ENCODE assay signal across 10 cellular contexts in genomic region chr18:74990563-74991081, GRCh38.
A peak's percentile ranks its signal among the peaks of the same experiment; 100 is the strongest.
DNase-seq lines count a peak whose midpoint lies in the region; ATAC-seq, FAIRE-seq and TF ChIP-seq lines count a peak whose summit lies in the region.
"Had no signal": no experiment of that assay in that cellular context is flagged by ENCODE, and none has a peak within 500 bp of the region (broad histone marks: within the 10 kb centered on the region; RNA-seq: fewer than 3 reads in every experiment).

No MANE protein-coding gene starts in this region.

- no peak overlapping the region for H3K4me3 Mint-ChIP-seq in activated B cell treated with CpG ODN at 0.5 μM for 24 hours
- no peak overlapping the region for H3K4me3 Mint-ChIP-seq in natural killer cell

- TF ChIP-seq CTCF in activated B cell treated with CpG ODN at 0.5 μM for 24 hours (IDR thresholded peaks at IDR 0.05) = no peak
- TF ChIP-seq CTCF in natural killer cell (IDR thresholded peaks at IDR 0.05) = no peak

- POLR2A ChIA-PET in activated B cell treated with CpG ODN at 0.5 μM for 24 hours (lab: Charles Lee) = no interaction called here

- ATAC-seq in activated B cell treated with CpG ODN at 0.5 μM for 24 hours (ENCODE audit: low read depth) (no peak), natural killer cell (no peak), HG02763 (IDR thresholded peaks at IDR 0.05; ENCODE audit: unreplicated experiment) (no peak)

- no peaks in the 10 kb centered on the region for H3K9me3 Mint-ChIP-seq in activated B cell treated with CpG ODN at 0.5 μM for 24 hours
- H3K9me3 Mint-ChIP-seq in natural killer cell = no peaks in the 10 kb centered on the region

- H3K4me1 Mint-ChIP-seq in activated B cell treated with CpG ODN at 0.5 μM for 24 hours (peaks cover 23% of the 10 kb centered on the region), natural killer cell (peaks cover 48 to 63% of the 10 kb centered on the region in 2 donors)

- intact Hi-C loops in activated B cell treated with CpG ODN at 0.5 μM for 24 hours (cut with micrococcal nuclease) = no loop called here
- intact Hi-C loops in natural killer cell (cut with micrococcal nuclease) = no loop called here

- CTCF ChIA-PET in activated B cell treated with CpG ODN at 0.5 μM for 24 hours (lab: Charles Lee) = no interaction called here

- H3K27ac Mint-ChIP-seq in activated B cell treated with CpG ODN at 0.5 μM for 24 hours (peak overlapping the region; percentile 12), natural killer cell (peak overlapping the region; percentile 5 to 69)

- no peak for TF ChIP-seq POLR2A in H54 (IDR thresholded peaks at IDR 0.05; ENCODE audit: low read depth, low read length)

- H3K36me3 Mint-ChIP-seq in activated B cell treated with CpG ODN at 0.5 μM for 24 hours (ENCODE audit: low read depth) (no peaks in the 10 kb centered on the region), natural killer cell (no peaks in the 10 kb centered on the region)

- FAIRE-seq in H54 (lab: Jason Lieb, UNC) = no peak
- FAIRE-seq: A204.1 had no signal

- DNase-seq in NCI-H748 (lab: John Stamatoyannopoulos, UW; ENCODE audit: unreplicated experiment) = peak; percentile 42
- no peak for DNase-seq in NCI-H748 treated with DMSO at 0.1 percent for 48 hours (lab: John Stamatoyannopoulos, UW)
- DNase-seq in NCI-H1436 treated with DMSO at 0.1 percent for 48 hours (lab: John Stamatoyannopoulos, UW) = peak; percentile 20
- no peak for DNase-seq in activated B cell treated with CpG ODN at 0.5 μM for 24 hours
- no peak for DNase-seq in natural killer cell
- no peak for DNase-seq in H54 (ENCODE audit: insufficient read length, low spot score)
- DNase-seq in NCI-H1048 (lab: John Stamatoyannopoulos, UW) = no peak
- DNase-seq: islet precursor cell had no signal

- H3K27me3 Mint-ChIP-seq in activated B cell treated with CpG ODN at 0.5 μM for 24 hours (no peaks in the 10 kb centered on the region), natural killer cell (ENCODE audit: low read depth in 2 of 2) (no peaks in the 10 kb centered on the region)

Comparison
In these comparisons a context has a peak if more than half of its experiments do, and no peak if none do; other contexts are left out.
1. DNase-seq: peak in NCI-H748 (single experiment) and NCI-H1436 treated with DMSO at 0.1 percent for 48 hours (single experiment); none in NCI-H748 treated with DMSO at 0.1 percent for 48 hours (single experiment), activated B cell treated with CpG ODN at 0.5 μM for 24 hours (single experiment), natural killer cell (single experiment), H54 (single experiment) and NCI-H1048 (single experiment).